Comparison of ENCODE assay signal across 8 cellular contexts in genomic region chr1:154182342-154183044, GRCh38. TPM values are rescaled to one million over a fixed set of nuclear protein-coding genes. Genes with fewer than 3 reads are reported as not detected.
DNase-seq lines count a peak whose midpoint lies in the region; ATAC-seq and TF ChIP-seq lines count a peak whose summit lies in the region.

No MANE protein-coding gene starts in this region.

- H3K4me3 Mint-ChIP-seq in T-helper 17 cell, result peak overlapping the region; percentile 98

- peak overlapping the region; percentile 48 for H2AFZ ChIP-seq in hepatocyte

- H3K27ac Mint-ChIP-seq in T-helper 17 cell, result peak overlapping the region; percentile 97

- H3K79me2 ChIP-seq in hepatocyte, result peaks cover 50% of the 10 kb centered on the region

- H3K4me3 ChIP-seq in ascending aorta, result peak overlapping the region; percentile 76 to 88
- peak overlapping the region; percentile 76 for H3K4me3 ChIP-seq in hepatocyte
- H3K4me3 ChIP-seq in retinal pigment epithelial cell (ENCODE audit: low read length), result peak overlapping the region; percentile 99

- peak; percentile 83 for DNase-seq in Daoy (ENCODE audit: low read depth)
- peak; percentile 84 for DNase-seq in LHCN-M2 (ENCODE audit: low read depth)
- DNase-seq in T-helper 17 cell, result peak; percentile 22 to 64 (median 52)
- DNase-seq in ascending aorta (ENCODE audit: low spot score in 2 of 2), result peak; percentile 33 to 86
- peak; percentile 83 for DNase-seq in hepatocyte (ENCODE audit: low spot score)
- DNase-seq in retinal pigment epithelial cell (ENCODE audit: low read depth), result no peak
- no peak for DNase-seq in NCI-H1436 treated with DMSO at 0.1 percent for 48 hours (lab: John Stamatoyannopoulos, UW)

- peaks cover 2% of the 10 kb centered on the region for H3K27me3 Mint-ChIP-seq in T-helper 17 cell

- peaks cover 50% of the 10 kb centered on the region for H3K4me1 Mint-ChIP-seq in T-helper 17 cell

- H3K36me3 ChIP-seq in ascending aorta (peaks cover 0 to 11% of the 10 kb centered on the region in 2 donors), hepatocyte (replicated peaks; ENCODE audit: insufficient read depth, low read depth) (no peaks in the 10 kb centered on the region)

- ATAC-seq in GM21717 (IDR thresholded peaks at IDR 0.05; ENCODE audit: unreplicated experiment), result peak; percentile 52
- ATAC-seq in T-helper 17 cell, result peak; percentile 52

- H3K36me3 Mint-ChIP-seq in T-helper 17 cell (ENCODE audit: low read depth), result peaks cover 5% of the 10 kb centered on the region

- TF ChIP-seq CTCF in ascending aorta (IDR thresholded peaks at IDR 0.05), result no peak
- no peak for TF ChIP-seq CTCF in hepatocyte (IDR thresholded peaks at IDR 0.05; ENCODE audit: poor library complexity)
- TF ChIP-seq CTCF in retinal pigment epithelial cell (conservative IDR thresholded peaks at IDR 0.05; ENCODE audit: low read depth, low read length), result no peak

- H3K9me3 ChIP-seq in T-helper 17 cell (ENCODE audit: control insufficient read depth, low read length, poor library complexity, severe bottlenecking) (no peaks in the 10 kb centered on the region), ascending aorta (no peaks in the 10 kb centered on the region), hepatocyte (ENCODE audit: low read depth) (no peaks in the 10 kb centered on the region)

- H4K20me1 ChIP-seq in hepatocyte (ENCODE audit: insufficient read depth, poor library complexity, severe bottlenecking), result peaks cover 41% of the 10 kb centered on the region

- H3K4me2 ChIP-seq in hepatocyte, result peak overlapping the region; percentile 87

- peaks cover 17 to 40% of the 10 kb centered on the region in 2 donors for H3K4me1 ChIP-seq in ascending aorta
- peaks cover 38% of the 10 kb centered on the region for H3K4me1 ChIP-seq in hepatocyte (ENCODE audit: insufficient read depth)

- H3K27ac ChIP-seq in ascending aorta (peak overlapping the region; percentile 81 to 89), hepatocyte (peak overlapping the region; percentile 96)

- intact Hi-C loops in ascending aorta (cut with DNase I), result loop anchor here (1.0 to 5.0 kb wide), 3 partner anchors 38 to 192 kb away; partner anchors contain the start of genes HAX1, RPS27 and UBAP2L

- no peaks in the 10 kb centered on the region for H3K9me2 ChIP-seq in hepatocyte (replicated peaks; ENCODE audit: insufficient read depth)

- H3K27me3 ChIP-seq in ascending aorta (no peaks in the 10 kb centered on the region), hepatocyte (no peaks in the 10 kb centered on the region)

- WGBS in hepatocyte (ENCODE audit: low lambda C conversion rate, missing lambda C conversion rate), result 1% methylated on average over 32 of the region's 36 CpGs

RNA-seq across cellular contexts. Expression of gene TPM3, which starts 9.4 kb away (rescaled TPM):
- total RNA-seq in Daoy (2014; rRNA removed; shearing (Covaris generic)), result 1,219 and 1,519 TPM in 2 replicates
- total RNA-seq in LHCN-M2 (2014; rRNA removed) (1,027 and 1,163 TPM in 2 replicates), T-helper 17 cell (100 to 1,000 TPM; 386 to 391 TPM), ascending aorta (254 TPM), hepatocyte (440 and 441 TPM in 2 replicates)
- polyA plus RNA-seq in LHCN-M2 (2012), result 580 TPM
- polyA plus RNA-seq in hepatocyte, result 302 and 321 TPM in 2 replicates

RNA-seq across cellular contexts. Expression of gene CFAP141, which starts 23.6 kb away (rescaled TPM):
- not detected in 2 replicates for total RNA-seq in Daoy (2014; rRNA removed; shearing (Covaris generic))
- not detected in 2 replicates for total RNA-seq in LHCN-M2 (2014; rRNA removed)
- not detected for polyA plus RNA-seq in LHCN-M2 (2012)
- total RNA-seq in T-helper 17 cell, result not detected
- not detected for total RNA-seq in ascending aorta
- not detected in 2 replicates for total RNA-seq in hepatocyte
- not detected in 2 replicates for polyA plus RNA-seq in hepatocyte

RNA-seq across cellular contexts. Expression of gene NUP210L, which starts 27.6 kb away (rescaled TPM):
- not detected in 2 replicates for total RNA-seq in Daoy (2014; rRNA removed; shearing (Covaris generic))
- total RNA-seq in LHCN-M2 (2014; rRNA removed) (not detected in 2 replicates), T-helper 17 cell (under 1 TPM in 1 of 2 donors, not detected in 1; 0.07 TPM), ascending aorta (not detected), hepatocyte (0.03 and 0.04 TPM in 2 replicates)
- not detected for polyA plus RNA-seq in LHCN-M2 (2012)
- polyA plus RNA-seq in hepatocyte, result not detected in 2 replicates

RNA-seq across cellular contexts. Expression of gene UBAP2L, which starts 38.3 kb away (rescaled TPM):
- total RNA-seq in Daoy (2014; rRNA removed; shearing (Covaris generic)), result 98.6 and 105 TPM in 2 replicates
- total RNA-seq in LHCN-M2 (2014; rRNA removed), result 94.1 and 116 TPM in 2 replicates
- 133 TPM for polyA plus RNA-seq in LHCN-M2 (2012)
- 100 to 1,000 TPM; 186 to 192 TPM for total RNA-seq in T-helper 17 cell
- total RNA-seq in ascending aorta, result 67.8 TPM
- 83.5 and 103 TPM in 2 replicates for total RNA-seq in hepatocyte
- polyA plus RNA-seq in hepatocyte, result 119 and 132 TPM in 2 replicates

Comparison
In these comparisons a context has a peak if more than half of its experiments do, and no peak if none do; other contexts are left out.
1. DNase-seq: peak in Daoy (single experiment), LHCN-M2 (single experiment), T-helper 17 cell (3 of 3), ascending aorta (2 of 2) and hepatocyte (single experiment); none in retinal pigment epithelial cell (single experiment) and NCI-H1436 treated with DMSO at 0.1 percent for 48 hours (single experiment).
2. Peak in every context shown above with its lines, with median percentiles within 50 percentile points of each other: H3K4me3 ChIP-seq.